Comparison of ENCODE assay signal across 1 cellular context in the genomic region with DNA sequence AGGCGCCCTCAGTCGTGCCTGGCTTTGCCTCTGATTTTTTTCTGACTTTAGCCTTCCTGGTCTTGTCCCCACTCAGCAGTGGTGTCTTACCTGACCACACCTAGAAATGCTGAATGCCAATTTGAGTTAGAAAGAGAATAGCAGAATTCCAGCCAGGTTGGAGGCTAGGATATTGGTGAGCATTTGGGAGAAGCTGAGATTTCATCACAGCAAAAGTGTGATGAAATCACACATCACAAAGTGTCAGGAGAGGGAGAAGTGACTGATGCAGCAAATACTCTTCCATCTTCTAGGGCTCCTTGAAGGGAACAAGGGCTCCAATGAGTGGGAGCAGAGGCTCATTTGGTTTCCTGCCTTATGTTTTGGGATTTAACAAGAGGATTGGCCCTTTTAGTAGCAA.
TF ChIP-seq lines count a peak whose summit lies in the region.

No MANE protein-coding gene starts in this region.

TF ChIP-seq in GM12878, 131 proteins besides CTCF, POLR2A, EP300 and RAD21:
- TF ChIP-seq EED (IDR thresholded peaks at IDR 0.05; ENCODE audit: low read depth) (no peak), SMAD1 (IDR thresholded peaks at IDR 0.05; ENCODE audit: low read depth, partially characterized antibody) (no peak), CHD1 (IDR thresholded peaks at IDR 0.05; ENCODE audit: low read depth, low read length) (no peak), YBX1 (IDR thresholded peaks at IDR 0.05) (no peak), TCF3 (IDR thresholded peaks at IDR 0.05; ENCODE audit: borderline replicate concordance, insufficient read depth, low read depth, low read length) (no peak), RCOR1 (conservative IDR thresholded peaks at IDR 0.05; ENCODE audit: low read depth, low read length) (no peak), FOXM1 (IDR thresholded peaks at IDR 0.05; ENCODE audit: low read depth, low read length) (no peak), ZZZ3 (IDR thresholded peaks at IDR 0.05; ENCODE audit: control insufficient read depth, insufficient read length, low read depth) (no peak), JUND (IDR thresholded peaks at IDR 0.05; ENCODE audit: low read depth, low read length) (no peak), BMI1 (IDR thresholded peaks at IDR 0.05; ENCODE audit: borderline replicate concordance) (no peak), GABPA (IDR thresholded peaks at IDR 0.05; ENCODE audit: low read depth) (no peak), CEBPB (IDR thresholded peaks at IDR 0.05; ENCODE audit: borderline replicate concordance in 1 of 2, low read depth in 2 of 2, low read length in 2 of 2) (no peak)
- TF ChIP-seq, protein P1, sequence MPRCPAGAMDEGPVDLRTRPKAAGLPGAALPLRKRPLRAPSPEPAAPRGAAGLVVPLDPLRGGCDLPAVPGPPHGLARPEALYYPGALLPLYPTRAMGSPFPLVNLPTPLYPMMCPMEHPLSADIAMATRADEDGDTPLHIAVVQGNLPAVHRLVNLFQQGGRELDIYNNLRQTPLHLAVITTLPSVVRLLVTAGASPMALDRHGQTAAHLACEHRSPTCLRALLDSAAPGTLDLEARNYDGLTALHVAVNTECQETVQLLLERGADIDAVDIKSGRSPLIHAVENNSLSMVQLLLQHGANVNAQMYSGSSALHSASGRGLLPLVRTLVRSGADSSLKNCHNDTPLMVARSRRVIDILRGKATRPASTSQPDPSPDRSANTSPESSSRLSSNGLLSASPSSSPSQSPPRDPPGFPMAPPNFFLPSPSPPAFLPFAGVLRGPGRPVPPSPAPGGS (IDR thresholded peaks at IDR 0.05; ENCODE audit: borderline replicate concordance, insufficient read depth, low read depth, low read length, poor library complexity, severe bottlenecking) = no peak
- TF ChIP-seq, protein P2, sequence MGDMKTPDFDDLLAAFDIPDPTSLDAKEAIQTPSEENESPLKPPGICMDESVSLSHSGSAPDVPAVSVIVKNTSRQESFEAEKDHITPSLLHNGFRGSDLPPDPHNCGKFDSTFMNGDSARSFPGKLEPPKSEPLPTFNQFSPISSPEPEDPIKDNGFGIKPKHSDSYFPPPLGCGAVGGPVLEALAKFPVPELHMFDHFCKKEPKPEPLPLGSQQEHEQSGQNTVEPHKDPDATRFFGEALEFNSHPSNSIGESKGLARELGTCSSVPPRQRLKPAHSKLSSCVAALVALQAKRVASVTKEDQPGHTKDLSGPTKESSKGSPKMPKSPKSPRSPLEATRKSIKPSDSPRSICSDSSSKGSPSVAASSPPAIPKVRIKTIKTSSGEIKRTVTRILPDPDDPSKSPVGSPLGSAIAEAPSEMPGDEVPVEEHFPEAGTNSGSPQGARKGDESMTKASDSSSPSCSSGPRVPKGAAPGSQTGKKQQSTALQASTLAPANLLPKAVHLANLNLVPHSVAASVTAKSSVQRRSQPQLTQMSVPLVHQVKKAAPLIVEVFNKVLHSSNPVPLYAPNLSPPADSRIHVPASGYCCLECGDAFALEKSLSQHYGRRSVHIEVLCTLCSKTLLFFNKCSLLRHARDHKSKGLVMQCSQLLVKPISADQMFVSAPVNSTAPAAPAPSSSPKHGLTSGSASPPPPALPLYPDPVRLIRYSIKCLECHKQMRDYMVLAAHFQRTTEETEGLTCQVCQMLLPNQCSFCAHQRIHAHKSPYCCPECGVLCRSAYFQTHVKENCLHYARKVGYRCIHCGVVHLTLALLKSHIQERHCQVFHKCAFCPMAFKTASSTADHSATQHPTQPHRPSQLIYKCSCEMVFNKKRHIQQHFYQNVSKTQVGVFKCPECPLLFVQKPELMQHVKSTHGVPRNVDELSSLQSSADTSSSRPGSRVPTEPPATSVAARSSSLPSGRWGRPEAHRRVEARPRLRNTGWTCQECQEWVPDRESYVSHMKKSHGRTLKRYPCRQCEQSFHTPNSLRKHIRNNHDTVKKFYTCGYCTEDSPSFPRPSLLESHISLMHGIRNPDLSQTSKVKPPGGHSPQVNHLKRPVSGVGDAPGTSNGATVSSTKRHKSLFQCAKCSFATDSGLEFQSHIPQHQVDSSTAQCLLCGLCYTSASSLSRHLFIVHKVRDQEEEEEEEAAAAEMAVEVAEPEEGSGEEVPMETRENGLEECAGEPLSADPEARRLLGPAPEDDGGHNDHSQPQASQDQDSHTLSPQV (IDR thresholded peaks at IDR 0.05) = no peak
- TF ChIP-seq, protein P3, sequence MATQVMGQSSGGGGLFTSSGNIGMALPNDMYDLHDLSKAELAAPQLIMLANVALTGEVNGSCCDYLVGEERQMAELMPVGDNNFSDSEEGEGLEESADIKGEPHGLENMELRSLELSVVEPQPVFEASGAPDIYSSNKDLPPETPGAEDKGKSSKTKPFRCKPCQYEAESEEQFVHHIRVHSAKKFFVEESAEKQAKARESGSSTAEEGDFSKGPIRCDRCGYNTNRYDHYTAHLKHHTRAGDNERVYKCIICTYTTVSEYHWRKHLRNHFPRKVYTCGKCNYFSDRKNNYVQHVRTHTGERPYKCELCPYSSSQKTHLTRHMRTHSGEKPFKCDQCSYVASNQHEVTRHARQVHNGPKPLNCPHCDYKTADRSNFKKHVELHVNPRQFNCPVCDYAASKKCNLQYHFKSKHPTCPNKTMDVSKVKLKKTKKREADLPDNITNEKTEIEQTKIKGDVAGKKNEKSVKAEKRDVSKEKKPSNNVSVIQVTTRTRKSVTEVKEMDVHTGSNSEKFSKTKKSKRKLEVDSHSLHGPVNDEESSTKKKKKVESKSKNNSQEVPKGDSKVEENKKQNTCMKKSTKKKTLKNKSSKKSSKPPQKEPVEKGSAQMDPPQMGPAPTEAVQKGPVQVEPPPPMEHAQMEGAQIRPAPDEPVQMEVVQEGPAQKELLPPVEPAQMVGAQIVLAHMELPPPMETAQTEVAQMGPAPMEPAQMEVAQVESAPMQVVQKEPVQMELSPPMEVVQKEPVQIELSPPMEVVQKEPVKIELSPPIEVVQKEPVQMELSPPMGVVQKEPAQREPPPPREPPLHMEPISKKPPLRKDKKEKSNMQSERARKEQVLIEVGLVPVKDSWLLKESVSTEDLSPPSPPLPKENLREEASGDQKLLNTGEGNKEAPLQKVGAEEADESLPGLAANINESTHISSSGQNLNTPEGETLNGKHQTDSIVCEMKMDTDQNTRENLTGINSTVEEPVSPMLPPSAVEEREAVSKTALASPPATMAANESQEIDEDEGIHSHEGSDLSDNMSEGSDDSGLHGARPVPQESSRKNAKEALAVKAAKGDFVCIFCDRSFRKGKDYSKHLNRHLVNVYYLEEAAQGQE (IDR thresholded peaks at IDR 0.05; ENCODE audit: low read depth, low read length) = no peak
- TF ChIP-seq, protein P4, sequence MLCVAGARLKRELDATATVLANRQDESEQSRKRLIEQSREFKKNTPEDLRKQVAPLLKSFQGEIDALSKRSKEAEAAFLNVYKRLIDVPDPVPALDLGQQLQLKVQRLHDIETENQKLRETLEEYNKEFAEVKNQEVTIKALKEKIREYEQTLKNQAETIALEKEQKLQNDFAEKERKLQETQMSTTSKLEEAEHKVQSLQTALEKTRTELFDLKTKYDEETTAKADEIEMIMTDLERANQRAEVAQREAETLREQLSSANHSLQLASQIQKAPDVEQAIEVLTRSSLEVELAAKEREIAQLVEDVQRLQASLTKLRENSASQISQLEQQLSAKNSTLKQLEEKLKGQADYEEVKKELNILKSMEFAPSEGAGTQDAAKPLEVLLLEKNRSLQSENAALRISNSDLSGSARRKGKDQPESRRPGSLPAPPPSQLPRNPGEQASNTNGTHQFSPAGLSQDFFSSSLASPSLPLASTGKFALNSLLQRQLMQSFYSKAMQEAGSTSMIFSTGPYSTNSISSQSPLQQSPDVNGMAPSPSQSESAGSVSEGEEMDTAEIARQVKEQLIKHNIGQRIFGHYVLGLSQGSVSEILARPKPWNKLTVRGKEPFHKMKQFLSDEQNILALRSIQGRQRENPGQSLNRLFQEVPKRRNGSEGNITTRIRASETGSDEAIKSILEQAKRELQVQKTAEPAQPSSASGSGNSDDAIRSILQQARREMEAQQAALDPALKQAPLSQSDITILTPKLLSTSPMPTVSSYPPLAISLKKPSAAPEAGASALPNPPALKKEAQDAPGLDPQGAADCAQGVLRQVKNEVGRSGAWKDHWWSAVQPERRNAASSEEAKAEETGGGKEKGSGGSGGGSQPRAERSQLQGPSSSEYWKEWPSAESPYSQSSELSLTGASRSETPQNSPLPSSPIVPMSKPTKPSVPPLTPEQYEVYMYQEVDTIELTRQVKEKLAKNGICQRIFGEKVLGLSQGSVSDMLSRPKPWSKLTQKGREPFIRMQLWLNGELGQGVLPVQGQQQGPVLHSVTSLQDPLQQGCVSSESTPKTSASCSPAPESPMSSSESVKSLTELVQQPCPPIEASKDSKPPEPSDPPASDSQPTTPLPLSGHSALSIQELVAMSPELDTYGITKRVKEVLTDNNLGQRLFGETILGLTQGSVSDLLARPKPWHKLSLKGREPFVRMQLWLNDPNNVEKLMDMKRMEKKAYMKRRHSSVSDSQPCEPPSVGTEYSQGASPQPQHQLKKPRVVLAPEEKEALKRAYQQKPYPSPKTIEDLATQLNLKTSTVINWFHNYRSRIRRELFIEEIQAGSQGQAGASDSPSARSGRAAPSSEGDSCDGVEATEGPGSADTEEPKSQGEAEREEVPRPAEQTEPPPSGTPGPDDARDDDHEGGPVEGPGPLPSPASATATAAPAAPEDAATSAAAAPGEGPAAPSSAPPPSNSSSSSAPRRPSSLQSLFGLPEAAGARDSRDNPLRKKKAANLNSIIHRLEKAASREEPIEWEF (IDR thresholded peaks at IDR 0.05; ENCODE audit: insufficient replicate concordance, low read depth, low read length) = no peak
